Comparison of ENCODE assay signal across 18 cellular contexts in the genomic region with DNA sequence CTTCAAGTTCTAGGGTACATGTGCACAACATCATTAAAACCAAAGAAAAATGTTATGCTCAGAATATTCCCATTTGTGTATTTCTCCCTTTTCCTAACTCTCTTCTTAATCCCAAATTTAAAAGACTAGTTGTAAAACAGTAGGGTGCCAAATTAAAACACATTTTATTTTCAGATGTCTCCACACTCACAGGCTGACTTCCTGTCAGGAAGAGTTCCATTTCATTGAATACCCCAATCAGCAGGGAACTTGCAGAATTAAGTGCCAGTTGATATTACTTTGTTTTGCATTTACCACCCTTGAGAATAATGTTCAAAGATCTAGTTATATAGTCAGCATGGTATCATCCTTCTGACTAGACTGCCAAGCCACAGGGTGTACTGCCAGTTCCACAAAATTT.
"Had no signal": no experiment of that assay in that cellular context is flagged by ENCODE, and none has a peak within 500 bp of the region (broad histone marks: within the 10 kb centered on the region; RNA-seq: fewer than 3 reads in every experiment).

No MANE protein-coding gene starts in this region.

- H3K36me3 ChIP-seq: brain microvascular endothelial cell, neural progenitor cell, ovary had no signal

- H3K27me3 ChIP-seq: brain microvascular endothelial cell, neural progenitor cell, ovary had no signal

- H3K4me3 Mint-ChIP-seq: activated naive CD8-positive, alpha-beta T cell; central memory CD8-positive, alpha-beta T cell; effector memory CD8-positive, alpha-beta T cell; naive B cell; neural progenitor cell had no signal

- H3K4me1 ChIP-seq: neural progenitor cell had no signal

- DNase-seq: activated CD4-positive, alpha-beta T cell treated with anti-CD3 and anti-CD28 coated beads, Interleukin-2, amount 50 U/mL, for 1 hour; activated CD8-positive, alpha-beta memory T cell treated with anti-CD3 and anti-CD28 coated beads for 24 hours; activated gamma-delta T cell treated with Interleukin-2 at 50 U/mL for 16 hours; amygdala; brain microvascular endothelial cell; cortex of kidney; effector memory CD8-positive, alpha-beta T cell; head of caudate nucleus; left colon; naive B cell; ovary; stimulated activated CD4-positive, alpha-beta T cell treated with anti-CD3 and anti-CD28 coated beads, Interleukin-1b, Interleukin-23, amount 100 ng/mL, for 48 hours; T-helper 9 cell had no signal

- H3K27ac ChIP-seq: brain microvascular endothelial cell, epithelial cell of prostate, neural progenitor cell, ovary had no signal

- H2AFZ ChIP-seq: neural progenitor cell had no signal

- H3K27me3 Mint-ChIP-seq: activated naive CD8-positive, alpha-beta T cell; central memory CD8-positive, alpha-beta T cell; effector memory CD8-positive, alpha-beta T cell; naive B cell had no signal

- H3K4me2 ChIP-seq: neural progenitor cell had no signal

- H3K4me3 ChIP-seq: lung, neural progenitor cell, ovary had no signal

- H3K27ac Mint-ChIP-seq: activated naive CD8-positive, alpha-beta T cell; effector memory CD8-positive, alpha-beta T cell; naive B cell; neural progenitor cell had no signal

- H3K9ac ChIP-seq: neural progenitor cell had no signal

- H3K36me3 Mint-ChIP-seq: neural progenitor cell had no signal

- H3K9me3 Mint-ChIP-seq: central memory CD8-positive, alpha-beta T cell; effector memory CD8-positive, alpha-beta T cell; naive B cell; neural progenitor cell had no signal

- H3K9me3 ChIP-seq: ovary had no signal
